ENCODE assay signal across 8 cellular contexts in the genomic region with DNA sequence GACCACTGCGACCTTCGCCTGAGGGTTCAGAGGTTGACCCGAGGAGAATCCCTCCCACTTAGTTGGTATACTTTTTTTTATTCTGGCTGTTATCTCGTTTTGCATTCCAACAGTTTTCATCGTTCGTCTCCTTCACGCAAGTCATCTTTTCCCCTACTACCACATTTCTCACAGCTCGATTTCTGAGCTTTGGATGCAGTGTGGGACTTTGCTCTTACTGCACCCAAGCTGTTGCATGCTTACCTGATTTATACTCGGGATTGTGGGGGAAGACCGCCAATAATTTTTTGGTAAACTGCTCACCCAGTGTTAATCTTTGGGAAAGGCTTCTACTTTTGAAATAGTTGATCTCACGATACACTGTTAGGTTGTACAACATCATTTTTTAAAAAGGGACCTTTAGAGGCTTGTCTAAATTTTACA. TPM values are rescaled to one million over a fixed set of nuclear protein-coding genes. Genes with fewer than 3 reads are reported as not detected.
DNase-seq lines count a peak whose midpoint lies in the region; ATAC-seq, FAIRE-seq and TF ChIP-seq lines count a peak whose summit lies in the region.

No MANE protein-coding gene starts in this region.

- no peaks in the 10 kb centered on the region for H3K36me3 ChIP-seq in left ventricle myocardium inferior
- H3K36me3 ChIP-seq in K562 (ENCODE audit: control insufficient read depth, insufficient read depth, low read length), result no peaks in the 10 kb centered on the region; the same call in 1 of the 3 replicates
- no peaks in the 10 kb centered on the region for H3K36me3 ChIP-seq in mesenchymal stem cell (ENCODE audit: control insufficient read depth in 1 of 2, insufficient read depth in 2 of 2, low read depth in 1 of 2, low read length in 2 of 2)
- H3K36me3 ChIP-seq in vagina, result no peaks in the 10 kb centered on the region

- TF ChIP-seq CTCF in left ventricle myocardium inferior (IDR thresholded peaks at IDR 0.05; ENCODE audit: borderline replicate concordance) (no peak), K562 (IDR thresholded peaks at IDR 0.05 in 2 of 3, conservative IDR thresholded peaks at IDR 0.05 in 1 of 3; ENCODE audit: insufficient read depth in 2 of 3, low read depth in 1 of 3, low read length in 3 of 3) (no peak), vagina (IDR thresholded peaks at IDR 0.05) (no peak)

- ATAC-seq in K562, result peak; percentile 12

- H2BK120ac ChIP-seq in mesenchymal stem cell (ENCODE audit: low read depth, low read length), result peak overlapping the region; percentile 80

- peaks cover 23% of the 10 kb centered on the region for H4K20me1 ChIP-seq in K562 (replicated peaks; ENCODE audit: control insufficient read depth, insufficient read depth, low read length)

- no peak for TF ChIP-seq POLR2A in K562 (conservative IDR thresholded peaks at IDR 0.05)
- no peak for TF ChIP-seq POLR2A in vagina (IDR thresholded peaks at IDR 0.05)

- H3K27ac ChIP-seq in left ventricle myocardium inferior (replicated peaks) (peak overlapping the region; percentile 94), K562 (ENCODE audit: extremely low read depth, low read depth, low read length) (peak overlapping the region; percentile 98), mesenchymal stem cell (ENCODE audit: low read length, poor library complexity, severe bottlenecking) (no peak overlapping the region), vagina (peak overlapping the region; percentile 98)

- H3K4me3 ChIP-seq in left ventricle myocardium inferior (peak overlapping the region; percentile 98), K562 (peak overlapping the region; percentile 95), mesenchymal stem cell (ENCODE audit: insufficient read depth in 1 of 2, low read depth in 1 of 2, low read length in 2 of 2) (peak overlapping the region; percentile 87 to 93), vagina (peak overlapping the region; percentile 87 to 94)

- no peak overlapping the region for H4K8ac ChIP-seq in mesenchymal stem cell (ENCODE audit: low read length)

- 0% methylated on average over 11 of the region's 11 CpGs for WGBS in K562 (ENCODE audit: insufficient coverage, low coverage, missing lambda C conversion rate)
- WGBS in mesenchymal stem cell, result 20% methylated on average over 11 of the region's 11 CpGs

- peaks cover 70% of the 10 kb centered on the region for H3K4me1 ChIP-seq in left ventricle myocardium inferior
- H3K4me1 ChIP-seq in K562 (replicated peaks in 1 of 2; ENCODE audit: control insufficient read depth in 2 of 2, insufficient read depth in 2 of 2, low read length in 2 of 2), result peaks cover 6 to 11% of the 10 kb centered on the region in 2 experiments
- H3K4me1 ChIP-seq in mesenchymal stem cell (ENCODE audit: control insufficient read depth, insufficient read depth, low read depth, low read length), result peaks cover 5% of the 10 kb centered on the region
- H3K4me1 ChIP-seq in vagina, result peaks cover 63% of the 10 kb centered on the region

- in situ Hi-C loops in K562 (cut with MboI), result no loop called here

- no peak for FAIRE-seq in K562 (lab: Jason Lieb, UNC)

- POLR2A ChIA-PET in K562 (lab: Yijun Ruan, JAX), result interaction anchor here (0.7 to 2.3 kb wide), 2 partner anchors 13 to 205 kb away, joined by 4 to 7 read pairs; no protein-coding TSS in a partner anchor

- H2AFZ ChIP-seq in K562 (ENCODE audit: low read depth, low read length) (no peak overlapping the region), mesenchymal stem cell (ENCODE audit: low read depth, low read length) (no peak overlapping the region)

- H3K9me1 ChIP-seq in K562 (ENCODE audit: control insufficient read depth, insufficient read depth, low read length), result no peaks in the 10 kb centered on the region

- H3K9me3 ChIP-seq in left ventricle myocardium inferior (replicated peaks) (no peaks in the 10 kb centered on the region), K562 (replicated peaks; ENCODE audit: control insufficient read depth, insufficient read depth, low read depth, low read length) (no peaks in the 10 kb centered on the region), mesenchymal stem cell (ENCODE audit: control insufficient read depth, low read length) (no peaks in the 10 kb centered on the region), vagina (no peaks in the 10 kb centered on the region)

- no peak overlapping the region for H2AK5ac ChIP-seq in mesenchymal stem cell (ENCODE audit: low read length, severe bottlenecking)

- intact Hi-C loops in left ventricle myocardium inferior (cut with micrococcal nuclease) (no loop called here), cardiac septum (cut with DNase I) (loop anchor here (5.0 kb wide), 1 partner anchor 444 kb away; the partner anchor contains the start of gene CMSS1), K562 (cut with micrococcal nuclease) (loop anchor here (2.0 to 5.0 kb wide), 2 partner anchors 27 to 141 kb away; partner anchors contain the start of genes LNP1 and TOMM70), vagina (cut with DNase I) (no loop called here)

- CTCF ChIA-PET in K562 (lab: Yijun Ruan, JAX; ENCODE audit: low intra/inter-chr PET ratio), result no interaction called here

- no TSS peak for BruUV-seq in K562 (replicated peaks; lab: Mats Ljungman, UMichigan)

- no peak overlapping the region for H2BK15ac ChIP-seq in mesenchymal stem cell (ENCODE audit: low read depth, poor library complexity, severe bottlenecking)

- TF ChIP-seq RAD21 in K562 (CRISPR knock-in tag; conservative IDR thresholded peaks at IDR 0.05 in 1 of 2, IDR thresholded peaks at IDR 0.05 in 1 of 2), result no peak

- H3K4me2 ChIP-seq in K562 (ENCODE audit: insufficient read depth, low read length) (peak overlapping the region; percentile 95), mesenchymal stem cell (ENCODE audit: low read length, poor library complexity, severe bottlenecking) (peak overlapping the region; percentile 92)

- no peaks in the 10 kb centered on the region for H3K79me1 ChIP-seq in mesenchymal stem cell (replicated peaks; ENCODE audit: low read length, poor library complexity, severe bottlenecking)

- peak overlapping the region in 1 of 2 experiments; percentile 71 for H2BK12ac ChIP-seq in mesenchymal stem cell (ENCODE audit: low read length in 2 of 2)

- H3K14ac ChIP-seq in mesenchymal stem cell (ENCODE audit: low read length in 2 of 2), result no peak overlapping the region

- DNase-seq in left ventricle myocardium inferior (no peak), cardiac septum (ENCODE audit: low spot score) (no peak), K562 (ENCODE audit: extremely low read depth in 1 of 4, low spot score in 3 of 4) (peak in 1 of 4 experiments; percentile 70), mesenchymal stem cell (no peak), vagina (ENCODE audit: extremely low spot score in 2 of 2) (no peak), mucosa of gallbladder (ENCODE audit: low spot score) (no peak), NCI-H187 (lab: John Stamatoyannopoulos, UW) (no peak), kidney tubule cell (ENCODE audit: low spot score) (no peak)

- H3K18ac ChIP-seq in mesenchymal stem cell (ENCODE audit: low read depth in 1 of 2, low read length in 2 of 2), result no peak overlapping the region

- peak; percentile 29; the same call in 1 of the 2 replicates for TF ChIP-seq EP300 in K562 (IDR thresholded peaks at IDR 0.05; ENCODE audit: low read length)

- H2BK5ac ChIP-seq in mesenchymal stem cell (ENCODE audit: low read depth, low read length, poor library complexity, severe bottlenecking), result no peak overlapping the region

- no peak overlapping the region for H3K23ac ChIP-seq in mesenchymal stem cell (ENCODE audit: low read length in 2 of 2)

- no peak overlapping the region for H4K91ac ChIP-seq in mesenchymal stem cell (ENCODE audit: low read length)

- H3K4ac ChIP-seq in mesenchymal stem cell (ENCODE audit: low read depth in 1 of 2, low read length in 2 of 2), result no peak overlapping the region

- no peaks in the 10 kb centered on the region for H3K27me3 ChIP-seq in left ventricle myocardium inferior (ENCODE audit: low read depth)
- H3K27me3 ChIP-seq in K562 (ENCODE audit: control insufficient read depth in 2 of 2, insufficient read depth in 2 of 2, low read length in 2 of 2), result no peaks in the 10 kb centered on the region
- no peaks in the 10 kb centered on the region for H3K27me3 ChIP-seq in mesenchymal stem cell (ENCODE audit: control insufficient read depth in 1 of 2, insufficient read depth in 1 of 2, low read length in 2 of 2)
- no peaks in the 10 kb centered on the region for H3K27me3 ChIP-seq in vagina

- H3K9ac ChIP-seq in K562 (ENCODE audit: insufficient read depth in 1 of 2, low read depth in 2 of 2, low read length in 2 of 2) (peak overlapping the region; percentile 97 to 98), mesenchymal stem cell (ENCODE audit: low read length) (peak overlapping the region; percentile 99)

- H3K79me2 ChIP-seq in K562 (ENCODE audit: control insufficient read depth, insufficient read depth, low read length), result peaks cover 57% of the 10 kb centered on the region

TF ChIP-seq in K562, 482 proteins besides CTCF, POLR2A, EP300 and RAD21 (continues in another document):
- TF ChIP-seq ZNF384 (IDR thresholded peaks at IDR 0.05; ENCODE audit: low read depth, low read length) (peak; percentile 79), TEAD4 (IDR thresholded peaks at IDR 0.05; ENCODE audit: low read length) (peak; percentile 66), TEAD4 (CRISPR knock-in tag; IDR thresholded peaks at IDR 0.05; ENCODE audit: borderline replicate concordance) (no peak), NR2C2 (CRISPR knock-in tag; IDR thresholded peaks at IDR 0.05) (no peak), NR2C2 (tag; IDR thresholded peaks at IDR 0.05) (peak; percentile 56)

RNA-seq across cellular contexts. Expression of gene TBC1D23, which starts 0.7 kb away (rescaled TPM):
- 35.9 TPM for total RNA-seq in left ventricle myocardium inferior
- total RNA-seq in cardiac septum, result 35.1 TPM
- 86.1 and 137 TPM in 2 replicates for total RNA-seq in K562 (2011; cell fraction: chromatin; rRNA removed; ENCODE audit: low replicate concordance)
- 23.0 and 30.1 TPM in 2 replicates for total RNA-seq in K562 (2011; cell fraction: nucleolus; rRNA removed)
- 48.8 and 56.6 TPM in 2 replicates for total RNA-seq in K562 (2011; cell fraction: nucleoplasm; rRNA removed)
- 26.7 and 28.0 TPM in 2 replicates for total RNA-seq in K562 (2014; rRNA removed)
- 48.7 and 56.5 TPM in 2 replicates for total RNA-seq in K562 (2014; rRNA removed; fragmentation: Illumina TruSeq; extraction: Trizol)
- total RNA-seq in K562 (2015; rRNA removed; fragmentation: Illumina TruSeq; extraction: Trizol), result 32.0 and 35.2 TPM in 2 replicates
- total RNA-seq in K562 (2021), result 42.8 and 48.2 TPM in 2 replicates
- 75.2 and 85.8 TPM in 2 replicates for polyA plus RNA-seq in K562 (2011; rRNA removed)
- 13.5 and 23.4 TPM in 2 replicates for polyA plus RNA-seq in K562 (2011; cell fraction: cytosol; rRNA removed)
- 27.0 and 42.7 TPM in 2 replicates for polyA plus RNA-seq in K562 (2011; cell fraction: nucleus; rRNA removed)
- polyA plus RNA-seq in K562 (2012), result 20.5 and 23.1 TPM in 2 replicates
- polyA plus RNA-seq in K562 (2014; fragmentation: Illumina TruSeq; extraction: Trizol), result 24.4 and 29.0 TPM in 2 replicates
- polyA plus RNA-seq in K562 (2014; fragmentation: Nextera tagmentation; extraction: Ambion mirVana), result 10 to 100 TPM; 43.7 to 49.3 TPM
- 23.4 and 25.8 TPM in 2 replicates for polyA plus RNA-seq in K562 (2014; rRNA removed)
- 104 and 139 TPM in 2 replicates for polyA minus RNA-seq in K562 (2011; rRNA and poly(A)+ RNA removed)
- polyA minus RNA-seq in K562 (2011; cell fraction: cytosol; rRNA and poly(A)+ RNA removed), result 35.6 and 41.3 TPM in 2 replicates
- 27.5 and 53.5 TPM in 2 replicates for polyA minus RNA-seq in K562 (2011; cell fraction: nucleus; rRNA and poly(A)+ RNA removed)
- polyA plus RNA-seq in mesenchymal stem cell (2013, experiment 1 of 2), result 28.3 TPM
- polyA plus RNA-seq in mesenchymal stem cell (2013, experiment 2 of 2), result 30.1 TPM
- 56.5 TPM for total RNA-seq in vagina
- 43.6 TPM for total RNA-seq in mucosa of gallbladder

Comparison
In these comparisons a context has a peak if more than half of its experiments do, and no peak if none do; other contexts are left out.
1. intact Hi-C loops: an anchor here in cardiac septum (5.0 kb wide) and K562 (2.0 to 5.0 kb wide); none called in left ventricle myocardium inferior and vagina.